ENCODE assay signal across 8 cellular contexts in the genomic region with DNA sequence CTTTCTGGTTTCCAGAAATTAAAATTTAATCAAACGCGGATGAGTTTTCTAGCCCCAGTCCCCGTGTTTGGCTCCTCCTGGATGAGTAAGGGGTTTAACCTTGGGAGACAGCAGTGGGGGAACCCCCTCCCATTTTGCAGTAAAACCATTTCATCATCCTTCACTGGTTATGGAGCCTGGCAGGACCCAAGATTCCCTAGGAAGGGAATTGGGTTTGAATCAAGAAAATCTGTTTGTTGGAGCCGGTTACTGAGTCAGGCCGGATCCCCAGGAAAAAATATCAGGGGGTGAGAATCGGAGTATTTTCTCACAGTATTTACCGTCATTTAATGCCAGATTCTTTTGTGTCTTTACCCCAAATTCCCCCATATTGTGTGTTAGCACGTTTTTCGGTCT. TPM values are rescaled to one million over a fixed set of nuclear protein-coding genes. Genes with fewer than 3 reads are reported as not detected.
DNase-seq lines count a peak whose midpoint lies in the region; ATAC-seq, FAIRE-seq and TF ChIP-seq lines count a peak whose summit lies in the region.

No MANE protein-coding gene starts in this region.

- H3K4me3 ChIP-seq in PC-9 (peak overlapping the region; percentile 94), epithelial cell of proximal tubule (ENCODE audit: low read depth, low read length) (peak overlapping the region; percentile 99)

- H3F3A ChIP-seq in PC-9 (ENCODE audit: insufficient read depth, low read depth), result peaks cover 29% of the 10 kb centered on the region

- BruUV-seq in PC-9 (replicated peaks; lab: Mats Ljungman, UMichigan), result no TSS peak

- H3K9me2 ChIP-seq in PC-9 (ENCODE audit: insufficient read depth), result no peaks in the 10 kb centered on the region

- POLR2A ChIA-PET in PC-9 (lab: Charles Lee; ENCODE audit: unreplicated experiment), result no interaction called here

- no peak for TF ChIP-seq POLR2A in H54 (IDR thresholded peaks at IDR 0.05; ENCODE audit: low read depth, low read length)

- no peaks in the 10 kb centered on the region for H3K9me3 Mint-ChIP-seq in progenitor cell of endocrine pancreas (ENCODE audit: low read depth)

- peak overlapping the region; percentile 83; the same call in 1 of the 2 replicates for H2AFZ ChIP-seq in PC-9

- intact Hi-C loops in PC-9 (cut with micrococcal nuclease; ENCODE audit: unreplicated experiment), result no loop called here

- H3K27ac Mint-ChIP-seq in progenitor cell of endocrine pancreas, result peak overlapping the region; percentile 92

- CTCF ChIA-PET in PC-9 (lab: Charles Lee), result no interaction called here

- no peak for FAIRE-seq in H54 (lab: Jason Lieb, UNC)

- H3K4me1 Mint-ChIP-seq in progenitor cell of endocrine pancreas (ENCODE audit: low read depth), result peaks cover 23% of the 10 kb centered on the region

- H3K9me3 ChIP-seq in PC-9 (ENCODE audit: insufficient read depth, low read depth), result no peaks in the 10 kb centered on the region

- peak; percentile 11 for DNase-seq in ELR (ENCODE audit: low read depth)
- DNase-seq in PC-9, result no peak
- DNase-seq in epithelial cell of proximal tubule (ENCODE audit: low read depth), result no peak
- DNase-seq in progenitor cell of endocrine pancreas (ENCODE audit: low spot score, unreplicated experiment), result no peak
- DNase-seq in inferior parietal cortex (ENCODE audit: extremely low spot score), result no peak
- DNase-seq in H54 (ENCODE audit: insufficient read length, low spot score), result no peak

- H3K36me3 Mint-ChIP-seq in progenitor cell of endocrine pancreas (ENCODE audit: insufficient read depth), result no peaks in the 10 kb centered on the region

- H3K4me1 ChIP-seq in PC-9 (replicated peaks; ENCODE audit: insufficient read depth), result peaks cover 42% of the 10 kb centered on the region

- H3K27ac ChIP-seq in PC-9, result peak overlapping the region; percentile 81

- peak overlapping the region; percentile 95 for H3K4me2 ChIP-seq in PC-9

- H3K27me3 Mint-ChIP-seq in progenitor cell of endocrine pancreas, result no peaks in the 10 kb centered on the region

- peaks cover 53% of the 10 kb centered on the region for H4K20me1 ChIP-seq in PC-9 (ENCODE audit: insufficient read depth)

- no peak for ATAC-seq in HG03039 (IDR thresholded peaks at IDR 0.05; ENCODE audit: unreplicated experiment)
- ATAC-seq in HG03469 (IDR thresholded peaks at IDR 0.05; ENCODE audit: unreplicated experiment), result no peak

- no peaks in the 10 kb centered on the region for H3K27me3 ChIP-seq in PC-9 (ENCODE audit: insufficient read depth, low read depth)

- peaks cover 26% of the 10 kb centered on the region; the same call in 1 of the 2 replicates for H3K36me3 ChIP-seq in PC-9 (ENCODE audit: low read depth)

- TF ChIP-seq CTCF in PC-9 (conservative IDR thresholded peaks at IDR 0.05) (peak; percentile 2; the same call in 1 of the 2 replicates), epithelial cell of proximal tubule (conservative IDR thresholded peaks at IDR 0.05; ENCODE audit: low read depth, low read length) (no peak), progenitor cell of endocrine pancreas (IDR thresholded peaks at IDR 0.05; ENCODE audit: unreplicated experiment) (peak; percentile 3)

- peak overlapping the region; percentile 85 for H3K4me3 Mint-ChIP-seq in progenitor cell of endocrine pancreas (ENCODE audit: low read depth)

- H3K79me2 ChIP-seq in PC-9 (ENCODE audit: low read depth), result peaks cover 57% of the 10 kb centered on the region

RNA-seq across cellular contexts. Expression of gene YWHAB, which starts 0.8 kb away (rescaled TPM):
- 194 and 249 TPM in 2 replicates for total RNA-seq in PC-9 (2021)
- total RNA-seq in epithelial cell of proximal tubule, result 162 and 203 TPM in 2 replicates
- 125 and 126 TPM in 2 replicates for total RNA-seq in progenitor cell of endocrine pancreas

RNA-seq across cellular contexts. Expression of gene PABPC1L, which starts 23.6 kb away (rescaled TPM):
- total RNA-seq in PC-9 (2021) (132 and 156 TPM in 2 replicates), epithelial cell of proximal tubule (6.5 and 9.2 TPM in 2 replicates), progenitor cell of endocrine pancreas (211 and 219 TPM in 2 replicates)

Comparison
In these comparisons a context has a peak if more than half of its experiments do, and no peak if none do; other contexts are left out.
1. RNA of gene PABPC1L, which starts 23.6 kb away (total RNA-seq): 211 to 219 TPM in progenitor cell of endocrine pancreas and 132 to 156 TPM in PC-9; 6.5 to 9.2 TPM in epithelial cell of proximal tubule; every median in the first group is over 10 times any median in the second.